ENCODE assay signal across 9 cellular contexts in genomic region chr2:85827879-85828569, GRCh38.
DNase-seq lines count a peak whose midpoint lies in the region; ATAC-seq and TF ChIP-seq lines count a peak whose summit lies in the region.
"Had no signal": no experiment of that assay in that cellular context is flagged by ENCODE, and none has a peak within 500 bp of the region (broad histone marks: within the 10 kb centered on the region; RNA-seq: fewer than 3 reads in every experiment).

No MANE protein-coding gene starts in this region.

- no peaks in the 10 kb centered on the region for H3F3A ChIP-seq in neural progenitor cell (ENCODE audit: low read depth)

- DNase-seq in neural progenitor cell (ENCODE audit: low spot score) (no peak), SIG-M5 treated with dmso at 0.1 percent for 504 hours (lab: John Stamatoyannopoulos, UW; ENCODE audit: unreplicated experiment) (no peak), NAMALWA (ENCODE audit: low spot score) (no peak), NCI-H1930 (lab: John Stamatoyannopoulos, UW) (no peak)
- DNase-seq: NCI-H1417 treated with DMSO at 0.1 percent for 48 hours had no signal

- peaks cover 28% of the 10 kb centered on the region for H3K4me1 ChIP-seq in BLaER1
- peaks cover 5% of the 10 kb centered on the region for H3K4me1 ChIP-seq in HUES48 (ENCODE audit: control insufficient read depth, insufficient read depth, low read length)
- H3K4me1 ChIP-seq in neural progenitor cell, result peaks cover 2% of the 10 kb centered on the region

- H3K79me2 ChIP-seq in neural progenitor cell (ENCODE audit: low read depth), result no peaks in the 10 kb centered on the region

- H4K20me1 ChIP-seq in BLaER1 (no peaks in the 10 kb centered on the region), neural progenitor cell (ENCODE audit: low read depth) (no peaks in the 10 kb centered on the region)

- H3K4me1 Mint-ChIP-seq in brain (peaks cover 16% of the 10 kb centered on the region), neural progenitor cell (peaks cover 10% of the 10 kb centered on the region)

- peak overlapping the region; percentile 47 for H3K27ac ChIP-seq in BLaER1
- H3K27ac ChIP-seq in HUES48 (ENCODE audit: low read depth, low read length), result no peak overlapping the region
- H3K27ac ChIP-seq in neural progenitor cell, result no peak overlapping the region

- no peaks in the 10 kb centered on the region for H3K27me3 ChIP-seq in BLaER1
- H3K27me3 ChIP-seq in HUES48 (ENCODE audit: control insufficient read depth, insufficient read depth, low read length), result no peaks in the 10 kb centered on the region
- H3K27me3 ChIP-seq in neural progenitor cell, result peaks cover 6% of the 10 kb centered on the region

- H3K4me3 ChIP-seq in BLaER1 (no peak overlapping the region), HUES48 (ENCODE audit: low read depth, low read length) (0 out of 2 replicates have a peak overlapping the region, but pooled peaks have one; percentile 10), neural progenitor cell (no peak overlapping the region)

- H3K27ac Mint-ChIP-seq in brain (peak overlapping the region in 3 of 5 experiments; percentile 46 to 74 (median 69)), neural progenitor cell (peak overlapping the region; percentile 81)

- H3K9me3 ChIP-seq in BLaER1 (no peaks in the 10 kb centered on the region), HUES48 (ENCODE audit: control insufficient read depth, insufficient read depth, low read length) (no peaks in the 10 kb centered on the region), neural progenitor cell (ENCODE audit: low read depth) (no peaks in the 10 kb centered on the region)

- no peaks in the 10 kb centered on the region for H3K36me3 Mint-ChIP-seq in brain
- no peaks in the 10 kb centered on the region for H3K36me3 Mint-ChIP-seq in neural progenitor cell

- ATAC-seq in GM18867 (IDR thresholded peaks at IDR 0.05; ENCODE audit: unreplicated experiment), result no peak

- H3K36me3 ChIP-seq in BLaER1 (no peaks in the 10 kb centered on the region), HUES48 (ENCODE audit: control insufficient read depth, insufficient read depth, low read length) (no peaks in the 10 kb centered on the region), neural progenitor cell (no peaks in the 10 kb centered on the region)

- TF ChIP-seq CTCF in brain (conservative IDR thresholded peaks at IDR 0.05) (no peak), neural progenitor cell (IDR thresholded peaks at IDR 0.05) (no peak)

- H3K9me3 Mint-ChIP-seq in brain (peaks cover 0 to 3% (median 0%) of the 10 kb centered on the region in 5 experiments), neural progenitor cell (no peaks in the 10 kb centered on the region)

- peaks cover 6% of the 10 kb centered on the region for H3K27me3 Mint-ChIP-seq in brain
- peaks cover 10% of the 10 kb centered on the region for H3K27me3 Mint-ChIP-seq in neural progenitor cell (ENCODE audit: insufficient read depth, low read depth)

- H3K9ac ChIP-seq in BLaER1 (peak overlapping the region; percentile 60; the same call in 1 of the 2 replicates), HUES48 (ENCODE audit: low read depth, low read length) (no peak overlapping the region), neural progenitor cell (no peak overlapping the region)

- H3K4me2 ChIP-seq in BLaER1 (peak overlapping the region; percentile 65), neural progenitor cell (peak overlapping the region; percentile 14)

- H3K4me3 Mint-ChIP-seq in brain (no peak overlapping the region), neural progenitor cell (no peak overlapping the region)

- H2AFZ ChIP-seq in neural progenitor cell (replicated peaks), result peak overlapping the region; percentile 95
